In genomic region chr9:112792670-112793069, GRCh38 we compare ENCODE assay signal across 16 cellular contexts. TPM values are rescaled to one million over a fixed set of nuclear protein-coding genes. Genes with fewer than 3 reads are reported as not detected.
DNase-seq lines count a peak whose midpoint lies in the region; ATAC-seq lines count a peak whose summit lies in the region.
"Had no signal": no experiment of that assay in that cellular context is flagged by ENCODE, and none has a peak within 500 bp of the region (broad histone marks: within the 10 kb centered on the region; RNA-seq: fewer than 3 reads in every experiment).

No MANE protein-coding gene starts in this region.

- H3K4me2 ChIP-seq in GM23248 (ENCODE audit: unreplicated experiment): no peak overlapping the region
- H3K4me2 ChIP-seq: A549, BLaER1 had no signal

- H3K79me2 ChIP-seq in GM23248 (ENCODE audit: insufficient read depth): peaks cover 100% of the 10 kb centered on the region

- no peaks in the 10 kb centered on the region for H3K9me3 ChIP-seq in GM23248 (ENCODE audit: low read depth)
- H3K9me3 ChIP-seq: A549, BLaER1 had no signal

- H3K4me1 Mint-ChIP-seq in activated T-cell treated with anti-CD3 and anti-CD28 coated beads, Interleukin-2, amount 50 U/mL, for 72 hours (ENCODE audit: low read depth): peaks cover 10% of the 10 kb centered on the region
- peaks cover 4% of the 10 kb centered on the region for H3K4me1 Mint-ChIP-seq in activated T-helper 17 cell treated with anti-CD3 and anti-CD28 coated beads, Interleukin-2, amount 50 U/mL, for 72 hours

- peaks cover 40% of the 10 kb centered on the region for H3K4me1 ChIP-seq in GM23248 (ENCODE audit: insufficient read depth)
- H3K4me1 ChIP-seq: A549, BLaER1 had no signal

- peak overlapping the region; percentile 43 for H3K27ac Mint-ChIP-seq in activated T-cell treated with anti-CD3 and anti-CD28 coated beads, Interleukin-2, amount 50 U/mL, for 72 hours
- H3K27ac Mint-ChIP-seq in activated T-helper 17 cell treated with anti-CD3 and anti-CD28 coated beads, Interleukin-2, amount 50 U/mL, for 72 hours: peak overlapping the region; percentile 25

- WGBS in GM23248 (ENCODE audit: low coverage in 1 of 2, low lambda C conversion rate in 2 of 2, missing lambda C conversion rate in 2 of 2), 2 experiments: 100% methylated on average over 1 of the region's 1 CpG

- H3F3A ChIP-seq in GM23248 (ENCODE audit: insufficient read depth): peaks cover 23% of the 10 kb centered on the region

- no peaks in the 10 kb centered on the region for H3K27me3 Mint-ChIP-seq in activated T-cell treated with anti-CD3 and anti-CD28 coated beads, Interleukin-2, amount 50 U/mL, for 72 hours (ENCODE audit: low read depth)
- H3K27me3 Mint-ChIP-seq in activated T-helper 17 cell treated with anti-CD3 and anti-CD28 coated beads, Interleukin-2, amount 50 U/mL, for 72 hours: no peaks in the 10 kb centered on the region
- H3K27me3 Mint-ChIP-seq: CD4-positive, alpha-beta memory T cell had no signal

- H4K20me1 ChIP-seq in GM23248 (ENCODE audit: insufficient read depth): no peaks in the 10 kb centered on the region; the same call in 1 of the 2 replicates

- no peak overlapping the region for H3K4me3 ChIP-seq in GM23248
- H3K4me3 ChIP-seq: A549, BLaER1, GM12878 had no signal

- DNase-seq in activated T-cell treated with anti-CD3 and anti-CD28 coated beads, Interleukin-2, amount 50 U/mL, for 72 hours: no peak
- no peak for DNase-seq in activated T-cell treated with anti-CD3 and anti-CD28 coated beads, Interleukin-2, amount 50 U/mL, for 1 hour
- no peak for DNase-seq in GM23248
- no peak for DNase-seq in substantia nigra (lab: John Stamatoyannopoulos, UW)
- DNase-seq in cerebellum (ENCODE audit: low spot score): no peak
- DNase-seq in DMS153 treated with DMSO at 0.1 percent for 48 hours (lab: John Stamatoyannopoulos, UW; ENCODE audit: unreplicated experiment): no peak
- DNase-seq: DMS79 treated with DMSO at 0.1 percent for 48 hours had no signal

- H3K9ac ChIP-seq in GM23248: no peak overlapping the region
- H3K9ac ChIP-seq: BLaER1 had no signal

- H3K9me3 Mint-ChIP-seq in activated T-cell treated with anti-CD3 and anti-CD28 coated beads, Interleukin-2, amount 50 U/mL, for 72 hours: no peaks in the 10 kb centered on the region
- H3K9me3 Mint-ChIP-seq in activated T-helper 17 cell treated with anti-CD3 and anti-CD28 coated beads, Interleukin-2, amount 50 U/mL, for 72 hours: no peaks in the 10 kb centered on the region
- H3K9me3 Mint-ChIP-seq: CD14-positive monocyte; CD4-positive, alpha-beta memory T cell; H9 had no signal

- 0 out of 2 replicates have a peak overlapping the region, but pooled peaks have one; percentile 0 for H2AFZ ChIP-seq in GM23248

- H3K27me3 ChIP-seq in GM23248 (replicated peaks; ENCODE audit: insufficient read depth): no peaks in the 10 kb centered on the region
- H3K27me3 ChIP-seq: BLaER1 had no signal

- no peak overlapping the region for H3K27ac ChIP-seq in GM23248
- H3K27ac ChIP-seq in substantia nigra (ENCODE audit: low read depth, low read length, poor library complexity, severe bottlenecking): peak overlapping the region; percentile 52
- H3K27ac ChIP-seq: 22Rv1, A549, BLaER1, HL-60 had no signal

- H3K9me2 ChIP-seq in GM23248 (ENCODE audit: insufficient read depth): no peaks in the 10 kb centered on the region

- H3K36me3 Mint-ChIP-seq in activated T-cell treated with anti-CD3 and anti-CD28 coated beads, Interleukin-2, amount 50 U/mL, for 72 hours (ENCODE audit: insufficient read depth in 2 of 2): no peaks in the 10 kb centered on the region
- H3K36me3 Mint-ChIP-seq in activated T-helper 17 cell treated with anti-CD3 and anti-CD28 coated beads, Interleukin-2, amount 50 U/mL, for 72 hours (ENCODE audit: low read depth): no peaks in the 10 kb centered on the region
- H3K36me3 Mint-ChIP-seq: CD14-positive monocyte; CD4-positive, alpha-beta memory T cell had no signal

- in situ Hi-C loops in GM23248 (cut with MboI): no loop called here

- H3K4me3 Mint-ChIP-seq in activated T-cell treated with anti-CD3 and anti-CD28 coated beads, Interleukin-2, amount 50 U/mL, for 72 hours: no peak overlapping the region
- H3K4me3 Mint-ChIP-seq in activated T-helper 17 cell treated with anti-CD3 and anti-CD28 coated beads, Interleukin-2, amount 50 U/mL, for 72 hours: no peak overlapping the region
- H3K4me3 Mint-ChIP-seq: CD14-positive monocyte; CD4-positive, alpha-beta memory T cell; H9 had no signal

- ATAC-seq in activated T-cell treated with anti-CD3 and anti-CD28 coated beads, Interleukin-2, amount 50 U/mL, for 72 hours (replicated peaks in 1 of 2): no peak
- ATAC-seq in activated T-helper 17 cell treated with anti-CD3 and anti-CD28 coated beads, Interleukin-2, amount 50 U/mL, for 72 hours (replicated peaks): no peak

- H3K36me3 ChIP-seq in GM23248 (ENCODE audit: low read depth): no peaks in the 10 kb centered on the region
- H3K36me3 ChIP-seq: BLaER1 had no signal

RNA-seq across cellular contexts. Expression of gene SNX30, which starts 42.1 kb away (rescaled TPM):
- total RNA-seq in activated T-cell treated with anti-CD3 and anti-CD28 coated beads, Interleukin-2, amount 50 U/mL, for 72 hours: 1 to 10 TPM; 5.1 to 5.4 TPM
- 26.7 and 31.2 TPM in 2 replicates for total RNA-seq in GM23248 (2014; rRNA removed; shearing (Covaris generic))
- 7.1 and 8.5 TPM in 2 replicates for polyA plus RNA-seq in GM23248 (2016; fragmentation: Nextera tagmentation; extraction: Ambion mirVana)
- 1 to 10 TPM; 3.5 to 7.2 TPM for total RNA-seq in activated T-helper 17 cell treated with anti-CD3 and anti-CD28 coated beads, Interleukin-2, amount 50 U/mL, for 72 hours
- total RNA-seq in cerebellum: 22.2 TPM
